ENCODE assay signal across 8 cellular contexts in genomic region chr4:41934813-41935651, GRCh38. TPM values are rescaled to one million over a fixed set of nuclear protein-coding genes. Genes with fewer than 3 reads are reported as not detected.
DNase-seq lines count a peak whose midpoint lies in the region; ATAC-seq and TF ChIP-seq lines count a peak whose summit lies in the region.

Gene TMEM33, plus strand, starts transcription at chr4:41935429. Its CDS starts 56 bp downstream, at chr4:41935485.

- TF ChIP-seq CTCF in GM13976 (IDR thresholded peaks at IDR 0.05; ENCODE audit: borderline replicate concordance, control extremely low read depth, extremely low read depth, insufficient read depth, missing control alignments) = no peak
- peak; percentile 33 for TF ChIP-seq CTCF in progenitor cell of endocrine pancreas (IDR thresholded peaks at IDR 0.05; ENCODE audit: unreplicated experiment)

- peaks cover 3% of the 10 kb centered on the region for H3K27me3 Mint-ChIP-seq in progenitor cell of endocrine pancreas

- ATAC-seq in HG02870 (IDR thresholded peaks at IDR 0.05; ENCODE audit: unreplicated experiment) = peak; percentile 82
- peak; percentile 98 to 99 for ATAC-seq in left cardiac atrium

- DNase-seq in GM13976 (ENCODE audit: low spot score) = peak; percentile 88
- DNase-seq in NCI-H146 treated with DMSO at 0.1 percent for 48 hours (lab: John Stamatoyannopoulos, UW; ENCODE audit: unreplicated experiment) = peak; percentile 86
- peak; percentile 85 for DNase-seq in amniotic epithelial cell (ENCODE audit: low read depth)
- DNase-seq in left cardiac atrium = peak; percentile 90
- DNase-seq in progenitor cell of endocrine pancreas (ENCODE audit: low spot score, unreplicated experiment) = peak; percentile 50
- peak; percentile 90 for DNase-seq in ureter (ENCODE audit: low spot score)

- H3K27ac Mint-ChIP-seq in progenitor cell of endocrine pancreas = peak within 1 kb of the TSS; percentile 99

- H3K36me3 Mint-ChIP-seq in progenitor cell of endocrine pancreas (ENCODE audit: insufficient read depth) = peaks cover 6% of the 10 kb centered on the region

- peaks cover 24% of the 10 kb centered on the region for H3K4me1 Mint-ChIP-seq in progenitor cell of endocrine pancreas (ENCODE audit: low read depth)

- intact Hi-C loops in T-helper 1 cell treated with Interleukin-12 subunit alpha and Interleukin-12 subunit beta and Interleukin-4 antibody, amounts not matched to agents 30 ng/mL and 1 ng/mL, for 36 hours (cut with micrococcal nuclease) = loop anchor here (1.0 to 2.0 kb wide), 2 partner anchors 55 to 722 kb away; partner anchors contain the start of genes ATP8A1 and SLC30A9
- intact Hi-C loops in left cardiac atrium (cut with DNase I) = no loop called here

- in situ Hi-C loops in GM13976 (cut with MboI; ENCODE audit: low sequenced_read_pairs, unreplicated experiment) = no loop called here

- H3K4me3 Mint-ChIP-seq in progenitor cell of endocrine pancreas (ENCODE audit: low read depth) = peak within 1 kb of the TSS; percentile 100

- peaks cover 5% of the 10 kb centered on the region for H3K9me3 Mint-ChIP-seq in progenitor cell of endocrine pancreas (ENCODE audit: low read depth)

RNA-seq across cellular contexts. Expression of gene TMEM33, which starts in this region (rescaled TPM):
- 69.9 and 71.1 TPM in 2 replicates for total RNA-seq in T-helper 1 cell treated with Interleukin-12 subunit alpha and Interleukin-12 subunit beta and Interleukin-4 antibody, amounts not matched to agents 30 ng/mL and 1 ng/mL, for 36 hours
- total RNA-seq in left cardiac atrium = 10 to 100 TPM; 27.2 to 34.7 TPM
- total RNA-seq in progenitor cell of endocrine pancreas = 63.7 and 65.9 TPM in 2 replicates
- 69.5 TPM for total RNA-seq in ureter

Comparison
In these comparisons a context has a peak if more than half of its experiments do, and no peak if none do; other contexts are left out.
1. Peak in every context shown above with its lines: DNase-seq and ATAC-seq.